9 cellular contexts compared by ENCODE assay signal in the genomic region with DNA sequence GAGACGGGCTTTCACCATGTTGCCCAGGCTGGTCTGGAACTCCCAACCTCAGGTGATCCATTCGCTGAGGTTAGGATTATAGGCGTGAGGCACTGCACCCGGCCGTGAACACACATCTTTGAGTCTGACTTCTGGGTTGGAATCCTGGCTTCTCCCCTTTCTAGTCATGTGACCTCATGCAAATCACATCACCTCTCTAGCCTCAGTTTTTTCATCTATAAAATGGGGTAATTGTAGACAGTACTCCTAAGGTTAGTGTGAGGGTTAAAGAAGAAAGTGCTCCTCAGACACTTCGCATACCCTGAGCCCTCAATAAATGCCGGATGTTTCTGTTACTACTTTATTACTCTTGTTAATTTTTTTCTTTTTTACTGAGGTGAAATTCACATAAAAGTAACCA. TPM values are rescaled to one million over a fixed set of nuclear protein-coding genes. Genes with fewer than 3 reads are reported as not detected.
"Had no signal": no experiment of that assay in that cellular context is flagged by ENCODE, and none has a peak within 500 bp of the region (broad histone marks: within the 10 kb centered on the region; RNA-seq: fewer than 3 reads in every experiment).

No MANE protein-coding gene starts in this region.

- H3K27ac ChIP-seq: HL-60, KMS-11 had no signal

- DNase-seq: IMR-90, Karpas-422, KBM-7, KG1 had no signal

- FAIRE-seq: HTR-8/SVneo had no signal

- H3K4me2 ChIP-seq: KMS-11 had no signal

- H3K9ac ChIP-seq: KMS-11 had no signal

RNA-seq across cellular contexts. Expression of gene KCNC3, which starts 55.4 kb away (rescaled TPM):
- total RNA-seq: HT1080, IMR-90 had no signal
- polyA plus RNA-seq: IgD-negative memory B cell had no signal
